7 cellular contexts compared by ENCODE assay signal in the genomic region with DNA sequence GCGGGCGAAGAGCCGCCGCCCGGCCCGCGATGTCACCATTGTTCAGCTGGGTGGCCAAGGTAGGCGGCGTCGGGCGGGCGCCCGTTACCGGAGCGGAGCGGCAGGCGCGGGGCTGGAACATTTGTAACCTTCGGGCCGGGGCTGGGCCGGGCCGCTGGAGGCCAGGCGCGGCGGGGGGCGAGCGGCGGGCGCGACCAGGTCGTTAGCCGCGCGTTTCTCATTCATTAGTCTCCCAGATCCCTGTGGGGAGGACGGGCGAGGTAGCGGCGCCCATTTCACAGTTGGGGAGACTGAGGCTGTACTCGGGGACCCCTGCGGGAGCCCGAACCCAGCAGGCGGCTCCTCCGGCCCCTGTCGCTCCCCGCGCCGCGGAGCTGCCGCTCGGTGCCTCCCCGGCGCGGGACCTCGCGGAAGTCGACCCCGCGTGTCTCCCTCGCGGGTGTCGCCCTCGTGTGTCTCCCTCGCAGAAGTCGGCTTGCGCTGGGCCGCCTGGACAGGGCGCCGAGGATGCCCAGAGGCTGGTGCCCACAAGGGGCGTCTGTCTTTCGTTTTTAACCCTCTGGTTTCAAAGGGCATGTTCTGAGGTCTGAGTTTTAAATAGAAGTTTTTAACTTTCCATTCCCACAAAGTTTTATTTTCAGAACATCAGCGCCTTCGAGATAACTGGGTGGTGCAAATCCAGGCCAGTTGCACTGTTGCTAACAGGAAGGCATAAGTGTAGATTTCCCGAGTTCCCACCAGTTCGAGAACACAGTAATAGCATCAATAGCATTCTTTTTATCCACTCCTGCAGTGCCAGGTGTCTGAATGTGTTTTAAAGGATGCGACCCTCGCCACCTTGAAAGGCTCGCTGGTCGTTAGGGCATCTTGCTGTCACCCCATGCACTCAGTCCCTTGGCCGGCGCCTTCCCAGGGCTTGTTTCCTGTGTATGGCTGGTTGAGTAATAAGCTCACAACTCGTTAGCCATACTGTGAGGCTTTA. TPM values are rescaled to one million over a fixed set of nuclear protein-coding genes. Genes with fewer than 3 reads are reported as not detected.
DNase-seq lines count a peak whose midpoint lies in the region; ATAC-seq, FAIRE-seq and TF ChIP-seq lines count a peak whose summit lies in the region.

No MANE protein-coding gene starts in this region.

- CTCF ChIA-PET in activated CD4-positive, alpha-beta T cell treated with anti-CD3 and anti-CD28 coated beads for 36 hours (lab: Charles Lee), result interaction anchor here (0.8 to 1.3 kb wide), 6 partner anchors 10 to 328 kb away, joined by 3 to 5 read pairs (median 4); no protein-coding TSS in a partner anchor

- H3K36me3 Mint-ChIP-seq in activated CD4-positive, alpha-beta T cell treated with anti-CD3 and anti-CD28 coated beads for 36 hours (ENCODE audit: low read depth), result no peaks in the 10 kb centered on the region

- intact Hi-C loops in activated CD4-positive, alpha-beta T cell treated with anti-CD3 and anti-CD28 coated beads for 36 hours (cut with DNase I, micrococcal nuclease), result loop anchor here (1.0 to 10.0 kb wide), 10 partner anchors 23 to 687 kb away; a partner anchor contains a TSS
- intact Hi-C loops in left colon (cut with DNase I, micrococcal nuclease), result loop anchor here in 1 of 2 donors (10.0 kb wide), 2 partner anchors 57 to 173 kb away; no protein-coding TSS in a partner anchor

- peak; percentile 62 for FAIRE-seq in GM12891 (lab: Jason Lieb, UNC)

- TF ChIP-seq POLR2A in GM12891 (IDR thresholded peaks at IDR 0.05; ENCODE audit: low read depth, low read length), result no peak

- no peaks in the 10 kb centered on the region for H3K9me3 ChIP-seq in MM.1S (replicated peaks; ENCODE audit: insufficient read depth, low read length)

- peak overlapping the region; percentile 86 for H3K4me2 ChIP-seq in MM.1S (ENCODE audit: low read depth, low read length)

- POLR2A ChIA-PET in activated CD4-positive, alpha-beta T cell treated with anti-CD3 and anti-CD28 coated beads for 36 hours (lab: Charles Lee), result no interaction called here

- peaks cover 40% of the 10 kb centered on the region for H3F3A ChIP-seq in MM.1S (ENCODE audit: insufficient read depth, low read length)

- H2AFZ ChIP-seq in MM.1S (ENCODE audit: low read length), result peak overlapping the region; percentile 79

- H4K20me1 ChIP-seq in MM.1S (ENCODE audit: insufficient read depth, low read length), result peaks cover 4% of the 10 kb centered on the region; the same call in 1 of the 2 replicates

- H3K4me1 ChIP-seq in MM.1S (ENCODE audit: low read length), result peaks cover 32% of the 10 kb centered on the region

- H3K9ac ChIP-seq in MM.1S (ENCODE audit: low read length), result peak overlapping the region; percentile 81

- ATAC-seq in activated CD4-positive, alpha-beta T cell treated with anti-CD3 and anti-CD28 coated beads for 36 hours, result peak; percentile 79
- ATAC-seq in left colon, result peak; percentile 75

- no peaks in the 10 kb centered on the region for H3K36me3 ChIP-seq in MM.1S (replicated peaks; ENCODE audit: insufficient read depth, low read length)

- H3K27me3 Mint-ChIP-seq in activated CD4-positive, alpha-beta T cell treated with anti-CD3 and anti-CD28 coated beads for 36 hours, result no peaks in the 10 kb centered on the region

- DNase-seq in GM12891 (ENCODE audit: insufficient read length, low spot score) (peak; percentile 39), HCEC 1CT (peak; percentile 57), MM.1S (peak; percentile 81), choroid plexus epithelial cell (ENCODE audit: low read depth) (peak; percentile 72), left colon (peak; percentile 78 to 85)
- DNase-seq in activated CD4-positive, alpha-beta T cell treated with anti-CD3 and anti-CD28 coated beads for 36 hours, result peak; percentile 84
- peak; percentile 71 for DNase-seq in stimulated activated CD4-positive, alpha-beta T cell treated with anti-CD3 and anti-CD28 coated beads, Interleukin-1b, Interleukin-23, amount 100 ng/mL, for 48 hours

- H3K4me3 ChIP-seq in MM.1S (ENCODE audit: low read length) (peak overlapping the region; percentile 69), choroid plexus epithelial cell (ENCODE audit: low read depth, low read length) (peak overlapping the region; percentile 71)

- H3K4me3 Mint-ChIP-seq in activated CD4-positive, alpha-beta T cell treated with anti-CD3 and anti-CD28 coated beads for 36 hours, result peak overlapping the region; percentile 80

- H3K9me2 ChIP-seq in MM.1S (replicated peaks; ENCODE audit: insufficient read depth, low read length), result no peaks in the 10 kb centered on the region

- H3K9me3 Mint-ChIP-seq in activated CD4-positive, alpha-beta T cell treated with anti-CD3 and anti-CD28 coated beads for 36 hours (ENCODE audit: low read depth), result no peaks in the 10 kb centered on the region

- no peaks in the 10 kb centered on the region for H3K27me3 ChIP-seq in MM.1S (replicated peaks; ENCODE audit: insufficient read depth, low read length)

- TF ChIP-seq CTCF in MM.1S (IDR thresholded peaks at IDR 0.05; ENCODE audit: low read length) (peak; percentile 59), choroid plexus epithelial cell (conservative IDR thresholded peaks at IDR 0.05; ENCODE audit: low read depth, low read length) (peak; percentile 62)

- peaks cover 43% of the 10 kb centered on the region for H3K79me2 ChIP-seq in MM.1S (ENCODE audit: low read length)

- peak overlapping the region; percentile 70 for H3K27ac ChIP-seq in MM.1S (ENCODE audit: low read length)

- peaks cover 42% of the 10 kb centered on the region for H3K4me1 Mint-ChIP-seq in activated CD4-positive, alpha-beta T cell treated with anti-CD3 and anti-CD28 coated beads for 36 hours

- H3K27ac Mint-ChIP-seq in activated CD4-positive, alpha-beta T cell treated with anti-CD3 and anti-CD28 coated beads for 36 hours, result peak overlapping the region; percentile 75

TF ChIP-seq in GM12891, 5 proteins besides CTCF, POLR2A, EP300 and RAD21:
- TF ChIP-seq TAF1 (IDR thresholded peaks at IDR 0.05; ENCODE audit: low read depth, low read length) (no peak), PAX5 (IDR thresholded peaks at IDR 0.05; ENCODE audit: insufficient read depth, low read length, severe bottlenecking) (no peak), POU2F2 (IDR thresholded peaks at IDR 0.05; ENCODE audit: low read depth, low read length) (0 out of 2 replicates have a peak, but pooled peaks have one; percentile 11), SPI1 (IDR thresholded peaks at IDR 0.05; ENCODE audit: low read depth, low read length) (no peak), POLR2AphosphoS5 (IDR thresholded peaks at IDR 0.05; ENCODE audit: low read depth, low read length) (no peak)
TF ChIP-seq in GM12891: peak in this region for 1.

RNA-seq across cellular contexts. Expression of a gene that starts 17.6 kb away (rescaled TPM):
- polyA plus RNA-seq in GM12891 (2012; ENCODE audit: low read depth, missing spikeins), result not detected
- total RNA-seq in activated CD4-positive, alpha-beta T cell treated with anti-CD3 and anti-CD28 coated beads for 36 hours, result not detected
- under 1 TPM; 0.46 to 0.67 TPM for total RNA-seq in left colon

Comparison
In these comparisons a context has a peak if more than half of its experiments do, and no peak if none do; other contexts are left out.
1. Peak in every context shown above with its lines: DNase-seq, ATAC-seq, H3K4me3 ChIP-seq and H3K27ac ChIP-seq.